2 cellular contexts compared by ENCODE assay signal in the genomic region with DNA sequence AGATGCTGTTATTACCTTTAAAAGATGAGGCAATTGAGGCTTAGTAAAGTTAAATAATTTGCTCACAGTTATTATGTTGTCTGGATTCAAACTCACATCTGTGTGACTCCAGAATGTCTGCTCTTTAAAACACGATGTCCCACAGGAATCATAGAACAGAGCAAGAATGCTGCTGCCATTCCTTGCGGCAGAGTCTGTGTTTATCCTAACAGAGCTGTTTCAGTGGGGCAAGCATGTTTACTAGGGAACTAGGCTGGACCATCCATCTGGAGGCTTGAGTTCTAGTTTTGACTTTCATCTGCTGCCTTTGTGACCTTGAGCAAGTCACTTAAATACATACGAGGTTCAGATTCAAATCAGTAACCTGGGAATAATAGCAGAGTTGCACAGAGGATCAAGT.
TF ChIP-seq lines count a peak whose summit lies in the region.

No MANE protein-coding gene starts in this region.

TF ChIP-seq in HepG2, 621 proteins besides CTCF, POLR2A, EP300 and RAD21:
- TF ChIP-seq FOXA3 (CRISPR knock-in tag; IDR thresholded peaks at IDR 0.05) (0 out of 2 replicates have a peak, but pooled peaks have one; percentile 11), CENPT (CRISPR knock-in tag; IDR thresholded peaks at IDR 0.05; ENCODE audit: low read depth) (no peak)
TF ChIP-seq in HepG2: peak in this region for 1.

TF ChIP-seq in IMR-90, 13 proteins besides CTCF, POLR2A, EP300 and RAD21:
- no peak for TF ChIP-seq ELK1 (IDR thresholded peaks at IDR 0.05; ENCODE audit: borderline replicate concordance, low read depth, low read length)
- TF ChIP-seq BHLHE40 (IDR thresholded peaks at IDR 0.05; ENCODE audit: low read depth, low read length) = no peak
- no peak for TF ChIP-seq MAFK (IDR thresholded peaks at IDR 0.05; ENCODE audit: low read depth, low read length)
- no peak for TF ChIP-seq MXI1 (IDR thresholded peaks at IDR 0.05; ENCODE audit: borderline replicate concordance, low read depth, low read length)
- no peak for TF ChIP-seq RFX5 (IDR thresholded peaks at IDR 0.05; ENCODE audit: low read depth, low read length)
- TF ChIP-seq CEBPB (IDR thresholded peaks at IDR 0.05; ENCODE audit: low read depth, low read length) = no peak
- TF ChIP-seq CHD1 (IDR thresholded peaks at IDR 0.05; ENCODE audit: low read depth, low read length) = no peak
- no peak for TF ChIP-seq NFE2L2 (IDR thresholded peaks at IDR 0.05; ENCODE audit: low read depth, low read length)
- no peak for TF ChIP-seq SMC3 (IDR thresholded peaks at IDR 0.05; ENCODE audit: low read depth, low read length)
- no peak for TF ChIP-seq MAZ (IDR thresholded peaks at IDR 0.05; ENCODE audit: borderline replicate concordance, low read depth, low read length)
- no peak for TF ChIP-seq RCOR1 (IDR thresholded peaks at IDR 0.05; ENCODE audit: insufficient replicate concordance, low read length)
- no peak for TF ChIP-seq USF2 (IDR thresholded peaks at IDR 0.05; ENCODE audit: low read depth, low read length)
- no peak for TF ChIP-seq FOS (IDR thresholded peaks at IDR 0.05; ENCODE audit: low read depth, low read length)
